Comparison of ENCODE assay signal across 16 cellular contexts in the genomic region with DNA sequence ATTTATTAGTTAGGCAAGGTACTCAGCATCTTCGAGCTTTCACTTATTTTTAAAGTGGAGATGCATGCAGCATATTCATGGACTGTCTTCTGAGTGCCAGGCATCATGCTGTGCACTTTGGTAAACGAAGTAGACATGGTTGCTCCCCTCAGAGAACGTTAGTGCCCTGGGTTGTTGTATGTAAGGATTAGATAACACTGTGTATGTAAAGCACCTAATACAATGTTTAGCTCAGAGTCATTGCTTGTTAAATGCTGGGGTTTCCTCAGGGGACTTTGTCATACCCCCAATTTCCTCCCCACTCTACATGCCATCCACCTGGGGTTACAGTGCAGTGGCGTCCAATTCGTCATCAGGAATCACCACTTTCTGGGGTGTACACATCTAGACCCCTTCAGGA.
"Had no signal": no experiment of that assay in that cellular context is flagged by ENCODE, and none has a peak within 500 bp of the region (broad histone marks: within the 10 kb centered on the region; RNA-seq: fewer than 3 reads in every experiment).

No MANE protein-coding gene starts in this region.

- FAIRE-seq: endometrium, urothelium cell line had no signal

- H3K36me3 ChIP-seq: breast epithelium had no signal

- H3K4me1 ChIP-seq: breast epithelium, foreskin keratinocyte had no signal

- H3K4me3 ChIP-seq: breast epithelium, dorsolateral prefrontal cortex, lung, psoas muscle, sigmoid colon, testis had no signal

- H3K9me3 ChIP-seq: breast epithelium, psoas muscle, sigmoid colon, testis had no signal

- H3K27ac ChIP-seq: breast epithelium, dorsolateral prefrontal cortex, foreskin keratinocyte, psoas muscle, sigmoid colon, testis had no signal

- ATAC-seq: foreskin keratinocyte, left colon, psoas muscle had no signal

- H3K27me3 ChIP-seq: breast epithelium, dorsolateral prefrontal cortex, foreskin keratinocyte, sigmoid colon, testis had no signal

- DNase-seq: activated CD4-positive, alpha-beta T cell treated with anti-CD3 and anti-CD28 coated beads, Interleukin-2, amount 50 U/mL, for 1 hour; activated gamma-delta T cell treated with Interleukin-2 at 50 U/mL for 16 hours; aorta; dorsolateral prefrontal cortex; foreskin keratinocyte; left colon; naive B cell; psoas muscle; sigmoid colon; stimulated activated CD4-positive, alpha-beta T cell treated with anti-CD3 and anti-CD28 coated beads, Interleukin-12 subunit alpha, Interleukin-12 subunit beta, amount 100 ng/mL, for 4 hours; stimulated activated naive CD4-positive, alpha-beta T cell treated with Interleukin-2 at 50 U/mL for 16 hours; testis had no signal
